Comparison of ENCODE assay signal across 1 cellular context in the genomic region with DNA sequence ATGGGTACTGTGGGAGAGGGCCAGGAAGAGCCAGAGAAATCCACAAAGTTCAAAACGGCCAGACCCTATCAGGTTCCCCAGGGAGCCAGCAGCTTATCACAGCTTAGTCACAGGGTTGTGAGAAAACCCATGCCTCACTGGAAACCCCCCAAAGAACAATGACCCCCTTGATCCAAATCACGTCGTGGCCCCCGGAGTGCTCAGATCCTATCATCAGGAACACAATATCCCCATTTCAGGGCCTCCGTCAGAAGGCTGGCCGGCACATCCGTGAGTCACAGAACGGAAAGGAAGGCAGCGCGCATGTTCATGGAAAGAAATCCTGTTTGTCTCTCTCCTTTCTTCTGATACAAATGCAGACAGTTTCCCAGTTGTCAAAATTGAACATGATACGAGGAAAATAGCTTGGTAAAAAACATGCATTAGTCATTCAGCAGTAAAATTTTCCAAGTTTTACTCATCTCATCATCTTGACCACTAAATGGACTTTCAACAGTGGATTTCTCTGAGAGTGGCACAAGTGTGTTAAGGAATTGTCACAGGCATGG.
TF ChIP-seq lines count a peak whose summit lies in the region.

No MANE protein-coding gene starts in this region.

TF ChIP-seq in GM23338, 12 proteins besides CTCF, POLR2A, EP300 and RAD21 (continued from another document):
- TF ChIP-seq, protein P1, sequence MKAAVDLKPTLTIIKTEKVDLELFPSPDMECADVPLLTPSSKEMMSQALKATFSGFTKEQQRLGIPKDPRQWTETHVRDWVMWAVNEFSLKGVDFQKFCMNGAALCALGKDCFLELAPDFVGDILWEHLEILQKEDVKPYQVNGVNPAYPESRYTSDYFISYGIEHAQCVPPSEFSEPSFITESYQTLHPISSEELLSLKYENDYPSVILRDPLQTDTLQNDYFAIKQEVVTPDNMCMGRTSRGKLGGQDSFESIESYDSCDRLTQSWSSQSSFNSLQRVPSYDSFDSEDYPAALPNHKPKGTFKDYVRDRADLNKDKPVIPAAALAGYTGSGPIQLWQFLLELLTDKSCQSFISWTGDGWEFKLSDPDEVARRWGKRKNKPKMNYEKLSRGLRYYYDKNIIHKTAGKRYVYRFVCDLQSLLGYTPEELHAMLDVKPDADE (IDR thresholded peaks at IDR 0.05): no peak
- TF ChIP-seq CREB1 (CRISPR knock-in tag; IDR thresholded peaks at IDR 0.05; ENCODE audit: low read depth) (no peak), EZH2phosphoT487 (IDR thresholded peaks at IDR 0.05; ENCODE audit: unreplicated experiment) (no peak), JUNB (IDR thresholded peaks at IDR 0.05; ENCODE audit: unreplicated experiment) (no peak), ZNF331 (CRISPR knock-in tag; IDR thresholded peaks at IDR 0.05; ENCODE audit: low read depth) (no peak), POLR2AphosphoS5 (IDR thresholded peaks at IDR 0.05; ENCODE audit: low read depth) (no peak)
